Comparison of ENCODE assay signal across 8 cellular contexts in the genomic region with DNA sequence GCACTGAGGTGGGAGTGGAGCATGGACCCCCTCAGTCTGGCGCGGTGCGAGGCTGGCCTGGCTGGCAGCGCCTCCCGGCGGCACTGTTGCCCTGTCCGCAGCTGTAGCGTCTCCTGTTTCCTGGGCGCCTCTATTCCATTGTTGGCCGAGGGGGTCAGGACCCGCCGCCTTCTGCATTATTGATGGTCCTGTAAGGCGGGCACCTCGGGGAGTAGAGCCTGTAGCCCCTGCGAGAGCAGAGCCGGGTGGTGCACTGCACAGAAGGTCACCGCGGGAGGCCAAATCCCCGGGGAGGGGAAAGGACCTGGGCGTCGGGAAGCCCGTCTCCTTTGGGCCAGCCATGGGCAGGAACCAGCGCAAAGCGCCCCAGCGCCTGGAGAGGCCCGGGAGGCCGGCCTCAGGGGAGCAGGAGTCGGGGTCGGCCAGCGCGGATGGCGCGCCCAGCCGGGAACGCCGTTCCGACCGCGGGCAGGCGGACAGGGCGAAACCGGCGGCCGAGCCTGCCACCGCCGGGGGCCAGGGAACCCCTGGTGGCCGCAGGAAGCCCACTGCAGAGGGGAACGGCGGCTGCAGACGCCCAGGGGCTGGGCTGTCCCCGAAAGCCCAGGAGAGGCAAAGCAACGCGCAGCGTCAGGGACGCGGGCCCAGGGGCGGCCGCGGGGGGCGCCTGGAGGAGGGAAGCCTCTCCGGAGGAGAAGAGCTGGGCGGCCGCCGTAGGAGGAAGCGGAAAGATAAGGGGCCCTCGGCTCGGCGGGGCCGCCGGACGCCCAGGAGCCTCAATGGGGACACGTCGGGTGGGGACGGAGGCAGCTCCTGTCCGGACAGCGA. TPM values are rescaled to one million over a fixed set of nuclear protein-coding genes. Genes with fewer than 3 reads are reported as not detected.
DNase-seq lines count a peak whose midpoint lies in the region; ATAC-seq and TF ChIP-seq lines count a peak whose summit lies in the region.

TSS of gene MYO15B (plus strand) at position 83 of the 828 bp plus-strand sequence. CDS start at position 341, 258 bp downstream.

- H3K9me3 ChIP-seq in lung (ENCODE audit: control insufficient read depth in 2 of 2, insufficient read depth in 1 of 2, low read length in 1 of 2), result no peaks in the 10 kb centered on the region

- no peaks in the 10 kb centered on the region for H3K36me3 Mint-ChIP-seq in activated CD4-positive, alpha-beta T cell treated with anti-CD3 and anti-CD28 coated beads, Interleukin-2, amount 10 ng/mL, durations not matched to agents 24 days and 14 days (ENCODE audit: low read depth)

- peak within 1 kb of the TSS; percentile 73 for H3K4me3 ChIP-seq in lung

- no peaks in the 10 kb centered on the region for H3K36me3 ChIP-seq in lung (ENCODE audit: control insufficient read depth in 2 of 2, insufficient read depth in 2 of 2, low read length in 2 of 2)

- peak within 1 kb of the TSS; percentile 76 for H3K27ac Mint-ChIP-seq in activated CD4-positive, alpha-beta T cell treated with anti-CD3 and anti-CD28 coated beads, Interleukin-2, amount 10 ng/mL, durations not matched to agents 24 days and 14 days

- peak within 1 kb of the TSS; percentile 75 for H3K27ac ChIP-seq in cingulate gyrus (ENCODE audit: low read depth, low read length)
- peak within 1 kb of the TSS; percentile 96 to 97 for H3K27ac ChIP-seq in lung (ENCODE audit: low read depth in 1 of 2, low read length in 1 of 2)

- ATAC-seq in lung (ENCODE audit: insufficient read depth, low FRiP score), result peak; percentile 21

- H3K27me3 ChIP-seq in lung (ENCODE audit: control insufficient read depth, insufficient read depth), result no peaks in the 10 kb centered on the region

- peak; percentile 26 for TF ChIP-seq CTCF in lung (IDR thresholded peaks at IDR 0.05; ENCODE audit: control extremely low read depth, extremely low read depth)

- DNase-seq in DMS114 treated with DMSO at 0.1 percent for 48 hours (lab: John Stamatoyannopoulos, UW; ENCODE audit: unreplicated experiment) (peak; percentile 24), MV-4-11 (lab: John Stamatoyannopoulos, UW) (peak; percentile 65), lung (ENCODE audit: low spot score) (peak; percentile 67), NCI-H2227 treated with DMSO at 0.1 percent for 48 hours (lab: John Stamatoyannopoulos, UW) (no peak), NCI-H2107 treated with DMSO at 0.1 percent for 48 hours (lab: John Stamatoyannopoulos, UW; ENCODE audit: unreplicated experiment) (no peak)
- DNase-seq in activated CD4-positive, alpha-beta T cell treated with anti-CD3 and anti-CD28 coated beads, Interleukin-2, amount 10 ng/mL, durations not matched to agents 24 days and 14 days, result peak; percentile 88
- DNase-seq in stimulated activated CD4-positive, alpha-beta T cell treated with anti-CD3 and anti-CD28 coated beads, TNF-alpha, amount 100 ng/mL, for 4 hours (ENCODE audit: low read depth in 3 of 3), result peak; percentile 33 to 42 (median 40)

- WGBS in lung, 2 donors, result 1 to 3% methylated on average over 60 to 76 of the region's 76 CpGs

- H3K9me3 Mint-ChIP-seq in activated CD4-positive, alpha-beta T cell treated with anti-CD3 and anti-CD28 coated beads, Interleukin-2, amount 10 ng/mL, durations not matched to agents 24 days and 14 days, result no peaks in the 10 kb centered on the region

- intact Hi-C loops in activated CD4-positive, alpha-beta T cell treated with anti-CD3 and anti-CD28 coated beads, Interleukin-2, amount 10 ng/mL, durations not matched to agents 24 days and 14 days (cut with micrococcal nuclease), result loop anchor here (2.0 to 5.0 kb wide), 3 partner anchors 71 to 406 kb away; partner anchors contain the start of genes RECQL5, SAP30BP, SUMO2 and TSEN54

- peaks cover 3% of the 10 kb centered on the region for H3K4me1 Mint-ChIP-seq in activated CD4-positive, alpha-beta T cell treated with anti-CD3 and anti-CD28 coated beads, Interleukin-2, amount 10 ng/mL, durations not matched to agents 24 days and 14 days

- peak within 1 kb of the TSS; percentile 67 for H3K4me3 Mint-ChIP-seq in activated CD4-positive, alpha-beta T cell treated with anti-CD3 and anti-CD28 coated beads, Interleukin-2, amount 10 ng/mL, durations not matched to agents 24 days and 14 days

- H3K4me1 ChIP-seq in lung (ENCODE audit: control insufficient read depth in 2 of 2, insufficient read depth in 2 of 2, low read length in 2 of 2), result peaks cover 0 to 4% of the 10 kb centered on the region in 2 donors

- peaks cover 29% of the 10 kb centered on the region for H3K27me3 Mint-ChIP-seq in activated CD4-positive, alpha-beta T cell treated with anti-CD3 and anti-CD28 coated beads, Interleukin-2, amount 10 ng/mL, durations not matched to agents 24 days and 14 days

RNA-seq across cellular contexts. Expression of gene MYO15B, which starts in this region (rescaled TPM):
- total RNA-seq in activated CD4-positive, alpha-beta T cell treated with anti-CD3 and anti-CD28 coated beads, Interleukin-2, amount 10 ng/mL, durations not matched to agents 24 days and 14 days, result 24.3 and 25.4 TPM in 2 replicates
- 100 to 1,000 TPM; 194 to 197 TPM for total RNA-seq in lung
- polyA plus RNA-seq in lung, result 100 to 1,000 TPM in 1 of 2 donors, 10 to 100 TPM in 1; 84.5 to 141 TPM

Comparison
In these comparisons a context has a peak if more than half of its experiments do, and no peak if none do; other contexts are left out.
1. DNase-seq: peak in DMS114 treated with DMSO at 0.1 percent for 48 hours (single experiment), MV-4-11 (single experiment), activated CD4-positive, alpha-beta T cell treated with anti-CD3 and anti-CD28 coated beads, Interleukin-2, amount 10 ng/mL, durations not matched to agents 24 days and 14 days (single experiment), lung (single experiment) and stimulated activated CD4-positive, alpha-beta T cell treated with anti-CD3 and anti-CD28 coated beads, TNF-alpha, amount 100 ng/mL, for 4 hours (3 of 3); none in NCI-H2227 treated with DMSO at 0.1 percent for 48 hours (single experiment) and NCI-H2107 treated with DMSO at 0.1 percent for 48 hours (single experiment).